Comparison of ENCODE assay signal across 10 cellular contexts in genomic region chr22:19843857-19844422, GRCh38. TPM values are rescaled to one million over a fixed set of nuclear protein-coding genes. Genes with fewer than 3 reads are reported as not detected.
DNase-seq lines count a peak whose midpoint lies in the region; ATAC-seq and TF ChIP-seq lines count a peak whose summit lies in the region.
"Had no signal": no experiment of that assay in that cellular context is flagged by ENCODE, and none has a peak within 500 bp of the region (broad histone marks: within the 10 kb centered on the region; RNA-seq: fewer than 3 reads in every experiment).

No MANE protein-coding gene starts in this region.

- no peak for TF ChIP-seq EP300 in SK-N-SH (IDR thresholded peaks at IDR 0.05; ENCODE audit: borderline replicate concordance in 1 of 2, low read depth in 1 of 2, low read length in 1 of 2)

- H3K36me3 ChIP-seq in SK-N-SH (replicated peaks in 1 of 2; ENCODE audit: control insufficient read depth in 1 of 2, insufficient read depth in 2 of 2, low read length in 1 of 2) (peaks cover 0 to 9% of the 10 kb centered on the region in 2 experiments), skeletal muscle satellite cell (ENCODE audit: insufficient read depth, low read length) (peaks cover 15% of the 10 kb centered on the region)
- H3K36me3 ChIP-seq: pancreas had no signal

- peak overlapping the region; percentile 66 to 92 for H3K27ac ChIP-seq in SK-N-SH (ENCODE audit: low read depth in 2 of 2, low read length in 1 of 2)

- TF ChIP-seq CTCF in SK-N-SH (IDR thresholded peaks at IDR 0.05), result no peak

- no peak for TF ChIP-seq RAD21 in SK-N-SH (IDR thresholded peaks at IDR 0.05; ENCODE audit: low read length)

- peak overlapping the region; percentile 64 for H3K4me2 ChIP-seq in SK-N-SH
- peak overlapping the region; percentile 47 for H3K4me2 ChIP-seq in skeletal muscle satellite cell (ENCODE audit: low read length)

- WGBS in SK-N-SH (ENCODE audit: low lambda C conversion rate), result 71% methylated on average over 4 of the region's 11 CpGs

- peak; percentile 8 for ATAC-seq in left cardiac atrium
- ATAC-seq in HG03097 (IDR thresholded peaks at IDR 0.05; ENCODE audit: low FRiP score, unreplicated experiment), result no peak

- H3K9ac ChIP-seq in SK-N-SH (peak overlapping the region; percentile 16; the same call in 1 of the 2 replicates), skeletal muscle satellite cell (ENCODE audit: low read depth, low read length) (peak overlapping the region; percentile 40)

- H3K27me3 ChIP-seq in SK-N-SH (ENCODE audit: insufficient read depth) (no peaks in the 10 kb centered on the region), skeletal muscle satellite cell (ENCODE audit: control insufficient read depth, insufficient read depth, low read length) (no peaks in the 10 kb centered on the region)
- H3K27me3 ChIP-seq: pancreas had no signal

- DNase-seq in D341Med (ENCODE audit: low spot score) (peak; percentile 27), SK-N-SH (no peak), left cardiac atrium (no peak), NCI-H1436 (lab: John Stamatoyannopoulos, UW) (no peak), AG08396 (ENCODE audit: low spot score) (no peak)
- DNase-seq in effector CD8-positive, alpha-beta T cell (lab: John Stamatoyannopoulos, UW), result no peak
- DNase-seq: NCI-H526 had no signal

- H2AFZ ChIP-seq in SK-N-SH (ENCODE audit: low read depth), result peak overlapping the region; percentile 64; the same call in 1 of the 2 replicates

- CTCF ChIA-PET in SK-N-SH (lab: Yijun Ruan, JAX), result interaction anchor here (0.8 to 1.2 kb wide), 9 partner anchors 11 to 114 kb away, joined by 3 to 5 read pairs (median 3); no protein-coding TSS in a partner anchor

- H3K9me3 ChIP-seq in SK-N-SH (no peaks in the 10 kb centered on the region), skeletal muscle satellite cell (replicated peaks; ENCODE audit: low read length) (no peaks in the 10 kb centered on the region)
- H3K9me3 ChIP-seq: pancreas had no signal

- H3K4me3 ChIP-seq in SK-N-SH (ENCODE audit: low read depth in 2 of 2, low read length in 1 of 2) (no peak overlapping the region), skeletal muscle satellite cell (ENCODE audit: low read length) (peak overlapping the region; percentile 17)
- H3K4me3 ChIP-seq: pancreas had no signal

- peaks cover 37% of the 10 kb centered on the region; the same call in 1 of the 2 replicates for H3K79me2 ChIP-seq in SK-N-SH (ENCODE audit: insufficient read depth)

- H3F3A ChIP-seq in SK-N-SH (replicated peaks; ENCODE audit: insufficient read depth), result peaks cover 35% of the 10 kb centered on the region

- H3K4me1 ChIP-seq in SK-N-SH (ENCODE audit: control insufficient read depth in 1 of 2, insufficient read depth in 2 of 2, low read depth in 1 of 2, low read length in 1 of 2) (peaks cover 30 to 44% of the 10 kb centered on the region in 2 experiments; a peak in 3 of 4 replicates), skeletal muscle satellite cell (ENCODE audit: control insufficient read depth, insufficient read depth, low read length) (peaks cover 30% of the 10 kb centered on the region)

- H4K20me1 ChIP-seq in SK-N-SH (ENCODE audit: insufficient read depth), result peaks cover 4% of the 10 kb centered on the region; the same call in 1 of the 2 replicates

- intact Hi-C loops in left cardiac atrium (cut with DNase I), result no loop called here

- POLR2A ChIA-PET in SK-N-SH (lab: Yijun Ruan, JAX), result interaction anchor here (0.9 to 1.4 kb wide), 4 partner anchors 10 to 33 kb away, joined by 3 to 8 read pairs (median 3); partner anchors contain the start of genes GNB1L and RTL10

- no peaks in the 10 kb centered on the region for H3K9me2 ChIP-seq in SK-N-SH

TF ChIP-seq in SK-N-SH, 30 proteins besides CTCF, POLR2A, EP300 and RAD21:
- no peak for TF ChIP-seq PBX3 (IDR thresholded peaks at IDR 0.05)
- TF ChIP-seq FOXJ3 (CRISPR knock-in tag; IDR thresholded peaks at IDR 0.05), result no peak
- no peak for TF ChIP-seq SIN3A (IDR thresholded peaks at IDR 0.05; ENCODE audit: borderline replicate concordance, low read depth, low read length)
- no peak for TF ChIP-seq FOXM1 (IDR thresholded peaks at IDR 0.05; ENCODE audit: low read depth)
- TF ChIP-seq, protein P1, sequence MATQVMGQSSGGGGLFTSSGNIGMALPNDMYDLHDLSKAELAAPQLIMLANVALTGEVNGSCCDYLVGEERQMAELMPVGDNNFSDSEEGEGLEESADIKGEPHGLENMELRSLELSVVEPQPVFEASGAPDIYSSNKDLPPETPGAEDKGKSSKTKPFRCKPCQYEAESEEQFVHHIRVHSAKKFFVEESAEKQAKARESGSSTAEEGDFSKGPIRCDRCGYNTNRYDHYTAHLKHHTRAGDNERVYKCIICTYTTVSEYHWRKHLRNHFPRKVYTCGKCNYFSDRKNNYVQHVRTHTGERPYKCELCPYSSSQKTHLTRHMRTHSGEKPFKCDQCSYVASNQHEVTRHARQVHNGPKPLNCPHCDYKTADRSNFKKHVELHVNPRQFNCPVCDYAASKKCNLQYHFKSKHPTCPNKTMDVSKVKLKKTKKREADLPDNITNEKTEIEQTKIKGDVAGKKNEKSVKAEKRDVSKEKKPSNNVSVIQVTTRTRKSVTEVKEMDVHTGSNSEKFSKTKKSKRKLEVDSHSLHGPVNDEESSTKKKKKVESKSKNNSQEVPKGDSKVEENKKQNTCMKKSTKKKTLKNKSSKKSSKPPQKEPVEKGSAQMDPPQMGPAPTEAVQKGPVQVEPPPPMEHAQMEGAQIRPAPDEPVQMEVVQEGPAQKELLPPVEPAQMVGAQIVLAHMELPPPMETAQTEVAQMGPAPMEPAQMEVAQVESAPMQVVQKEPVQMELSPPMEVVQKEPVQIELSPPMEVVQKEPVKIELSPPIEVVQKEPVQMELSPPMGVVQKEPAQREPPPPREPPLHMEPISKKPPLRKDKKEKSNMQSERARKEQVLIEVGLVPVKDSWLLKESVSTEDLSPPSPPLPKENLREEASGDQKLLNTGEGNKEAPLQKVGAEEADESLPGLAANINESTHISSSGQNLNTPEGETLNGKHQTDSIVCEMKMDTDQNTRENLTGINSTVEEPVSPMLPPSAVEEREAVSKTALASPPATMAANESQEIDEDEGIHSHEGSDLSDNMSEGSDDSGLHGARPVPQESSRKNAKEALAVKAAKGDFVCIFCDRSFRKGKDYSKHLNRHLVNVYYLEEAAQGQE (IDR thresholded peaks at IDR 0.05; ENCODE audit: low read depth, low read length), result no peak
- no peak for TF ChIP-seq YY1 (IDR thresholded peaks at IDR 0.05; ENCODE audit: low read depth)
- no peak for TF ChIP-seq MEF2A (IDR thresholded peaks at IDR 0.05; ENCODE audit: borderline replicate concordance, low read depth)
- no peak for TF ChIP-seq RFX5 (IDR thresholded peaks at IDR 0.05; ENCODE audit: low read length)
- TF ChIP-seq, protein P2, sequence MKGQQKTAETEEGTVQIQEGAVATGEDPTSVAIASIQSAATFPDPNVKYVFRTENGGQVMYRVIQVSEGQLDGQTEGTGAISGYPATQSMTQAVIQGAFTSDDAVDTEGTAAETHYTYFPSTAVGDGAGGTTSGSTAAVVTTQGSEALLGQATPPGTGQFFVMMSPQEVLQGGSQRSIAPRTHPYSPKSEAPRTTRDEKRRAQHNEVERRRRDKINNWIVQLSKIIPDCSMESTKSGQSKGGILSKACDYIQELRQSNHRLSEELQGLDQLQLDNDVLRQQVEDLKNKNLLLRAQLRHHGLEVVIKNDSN (IDR thresholded peaks at IDR 0.05; ENCODE audit: borderline replicate concordance, low read depth), result no peak
- TF ChIP-seq CHD2 (IDR thresholded peaks at IDR 0.05; ENCODE audit: low read length, partially characterized antibody), result no peak
- no peak for TF ChIP-seq SMC3 (IDR thresholded peaks at IDR 0.05; ENCODE audit: low read depth, low read length)
- no peak for TF ChIP-seq EZH2phosphoT487 (IDR thresholded peaks at IDR 0.05; ENCODE audit: borderline replicate concordance, low read depth)
- TF ChIP-seq POLR2AphosphoS5 (IDR thresholded peaks at IDR 0.05; ENCODE audit: low read depth, low read length), result no peak
- no peak for TF ChIP-seq RXRA (IDR thresholded peaks at IDR 0.05; ENCODE audit: borderline replicate concordance, low read depth)
- TF ChIP-seq NFIC (IDR thresholded peaks at IDR 0.05; ENCODE audit: borderline replicate concordance), result no peak
- TF ChIP-seq JUND (IDR thresholded peaks at IDR 0.05), result no peak
- TF ChIP-seq, protein P3, sequence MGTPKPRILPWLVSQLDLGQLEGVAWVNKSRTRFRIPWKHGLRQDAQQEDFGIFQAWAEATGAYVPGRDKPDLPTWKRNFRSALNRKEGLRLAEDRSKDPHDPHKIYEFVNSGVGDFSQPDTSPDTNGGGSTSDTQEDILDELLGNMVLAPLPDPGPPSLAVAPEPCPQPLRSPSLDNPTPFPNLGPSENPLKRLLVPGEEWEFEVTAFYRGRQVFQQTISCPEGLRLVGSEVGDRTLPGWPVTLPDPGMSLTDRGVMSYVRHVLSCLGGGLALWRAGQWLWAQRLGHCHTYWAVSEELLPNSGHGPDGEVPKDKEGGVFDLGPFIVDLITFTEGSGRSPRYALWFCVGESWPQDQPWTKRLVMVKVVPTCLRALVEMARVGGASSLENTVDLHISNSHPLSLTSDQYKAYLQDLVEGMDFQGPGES (IDR thresholded peaks at IDR 0.05; ENCODE audit: low read depth, low read length), result no peak

RNA-seq across cellular contexts. Expression of gene GNB1L, which starts 10.7 kb away (rescaled TPM):
- polyA plus RNA-seq in SK-N-SH (2012; rRNA removed), result 3.2 and 5.9 TPM in 2 replicates
- 2.0 and 4.8 TPM in 2 replicates for polyA plus RNA-seq in SK-N-SH (2012; cell fraction: cytosol; rRNA removed)
- 7.7 and 10.0 TPM in 2 replicates for polyA plus RNA-seq in SK-N-SH (2012; cell fraction: nucleus; rRNA removed)
- 1 to 10 TPM; 2.5 to 4.5 TPM for total RNA-seq in left cardiac atrium
- 3.7 and 7.9 TPM in 2 replicates for total RNA-seq in skeletal muscle satellite cell (2012; rRNA removed)

RNA-seq across cellular contexts. Expression of gene RTL10, which starts 10.7 kb away (rescaled TPM):
- 7.8 and 8.0 TPM in 2 replicates for polyA plus RNA-seq in SK-N-SH (2012; rRNA removed)
- polyA plus RNA-seq in SK-N-SH (2012; cell fraction: cytosol; rRNA removed), result 3.0 and 4.0 TPM in 2 replicates
- 23.0 and 24.3 TPM in 2 replicates for polyA plus RNA-seq in SK-N-SH (2012; cell fraction: nucleus; rRNA removed)
- 1 to 10 TPM; 6.8 to 7.7 TPM for total RNA-seq in left cardiac atrium
- 9.4 and 12.0 TPM in 2 replicates for total RNA-seq in skeletal muscle satellite cell (2012; rRNA removed)
